ENCODE assay signal across 8 cellular contexts in the genomic region with DNA sequence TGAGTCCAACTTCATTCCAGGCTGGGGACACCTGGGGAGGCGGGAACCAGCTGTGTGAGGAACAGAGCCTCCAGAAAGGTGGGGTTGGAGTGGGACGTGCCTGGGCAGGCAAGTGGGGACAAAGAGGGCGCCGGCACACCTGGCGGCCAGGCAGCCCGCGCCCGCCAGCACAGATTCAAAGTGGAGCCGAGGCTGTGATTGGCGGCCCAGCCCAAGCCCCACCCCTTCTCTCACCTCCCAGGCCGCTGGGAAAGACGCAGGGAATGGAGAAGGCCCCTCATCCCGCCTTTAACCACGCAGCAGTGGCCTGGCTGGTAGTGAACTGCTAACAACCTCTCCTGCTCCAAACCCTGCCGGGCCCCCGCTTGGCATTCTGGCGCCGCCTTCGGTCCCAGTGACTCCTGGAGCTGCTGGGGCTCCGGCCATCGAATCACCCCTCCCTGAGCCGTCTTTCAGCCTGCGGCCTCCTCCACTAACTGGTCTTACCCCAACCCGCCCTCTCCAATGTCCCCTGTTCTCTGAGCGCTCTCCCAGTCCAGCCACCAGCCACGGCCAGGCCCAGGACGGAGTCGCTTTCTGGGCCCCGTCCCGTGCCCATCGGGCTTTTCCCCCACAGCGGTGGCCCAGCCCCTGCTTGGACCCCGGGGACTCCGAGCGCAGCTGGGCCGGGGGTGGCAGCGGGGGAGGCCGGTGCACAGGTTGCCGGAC. TPM values are rescaled to one million over a fixed set of nuclear protein-coding genes. Genes with fewer than 3 reads are reported as not detected.
DNase-seq lines count a peak whose midpoint lies in the region; ATAC-seq lines count a peak whose summit lies in the region.

No MANE protein-coding gene starts in this region.

- peak overlapping the region; percentile 72 for H3K27ac Mint-ChIP-seq in dendritic cell treated with granulocyte-macrophage colony-stimulating factor and Interleukin-4, amounts not matched to agents 40 ng/mL and 50 ng/mL, for 4 days
- peak overlapping the region in 1 of 10 donors; percentile 43 for H3K27ac Mint-ChIP-seq in naive thymus-derived CD8-positive, alpha-beta T cell

- H3K4me3 Mint-ChIP-seq in dendritic cell treated with granulocyte-macrophage colony-stimulating factor and Interleukin-4, amounts not matched to agents 40 ng/mL and 50 ng/mL, for 4 days = peak overlapping the region; percentile 66
- H3K4me3 Mint-ChIP-seq in naive thymus-derived CD8-positive, alpha-beta T cell = peak overlapping the region in 6 of 10 donors; percentile 30 to 67 (median 49)

- POLR2A ChIA-PET in naive thymus-derived CD8-positive, alpha-beta T cell (lab: Charles Lee) = interaction anchor here (0.9 to 11.2 kb wide), 3 partner anchors 23 to 34 kb away, joined by 3 to 124 read pairs (median 3); no protein-coding TSS in a partner anchor

- DNase-seq in NCI-H2107 treated with DMSO at 0.1 percent for 48 hours (lab: John Stamatoyannopoulos, UW; ENCODE audit: unreplicated experiment) = peak; percentile 48
- DNase-seq in naive thymus-derived CD8-positive, alpha-beta T cell = no peak
- DNase-seq in posterior cingulate gyrus = no peak
- no peak for DNase-seq in NCI-H446 treated with DMSO at 0.1 percent for 48 hours (lab: John Stamatoyannopoulos, UW)

- H3K4me1 Mint-ChIP-seq in dendritic cell treated with granulocyte-macrophage colony-stimulating factor and Interleukin-4, amounts not matched to agents 40 ng/mL and 50 ng/mL, for 4 days (ENCODE audit: low read depth) = peaks cover 40% of the 10 kb centered on the region
- peaks cover 5 to 27% (median 10%) of the 10 kb centered on the region in 4 donors for H3K4me1 Mint-ChIP-seq in naive thymus-derived CD8-positive, alpha-beta T cell

- H3K36me3 Mint-ChIP-seq in dendritic cell treated with granulocyte-macrophage colony-stimulating factor and Interleukin-4, amounts not matched to agents 40 ng/mL and 50 ng/mL, for 4 days (ENCODE audit: low read depth) = no peaks in the 10 kb centered on the region
- H3K36me3 Mint-ChIP-seq in naive thymus-derived CD8-positive, alpha-beta T cell = no peaks in the 10 kb centered on the region

- intact Hi-C loops in dendritic cell treated with granulocyte-macrophage colony-stimulating factor and Interleukin-4, amounts not matched to agents 40 ng/mL and 50 ng/mL, for 4 days (cut with micrococcal nuclease) = no loop called here
- intact Hi-C loops in posterior cingulate gyrus (cut with DNase I) = no loop called here

- ATAC-seq in GM19452 (IDR thresholded peaks at IDR 0.05; ENCODE audit: unreplicated experiment) = peak; percentile 10
- ATAC-seq in naive thymus-derived CD8-positive, alpha-beta T cell = no peak
- ATAC-seq in GM21786 (IDR thresholded peaks at IDR 0.05; ENCODE audit: unreplicated experiment) = no peak
- no peak for ATAC-seq in HG03135 (IDR thresholded peaks at IDR 0.05; ENCODE audit: unreplicated experiment)

- H3K9me3 Mint-ChIP-seq in dendritic cell treated with granulocyte-macrophage colony-stimulating factor and Interleukin-4, amounts not matched to agents 40 ng/mL and 50 ng/mL, for 4 days = no peaks in the 10 kb centered on the region
- no peaks in the 10 kb centered on the region for H3K9me3 Mint-ChIP-seq in naive thymus-derived CD8-positive, alpha-beta T cell

- H3K27me3 Mint-ChIP-seq in dendritic cell treated with granulocyte-macrophage colony-stimulating factor and Interleukin-4, amounts not matched to agents 40 ng/mL and 50 ng/mL, for 4 days = peaks cover 21% of the 10 kb centered on the region
- H3K27me3 Mint-ChIP-seq in naive thymus-derived CD8-positive, alpha-beta T cell = peaks cover 4 to 28% (median 26%) of the 10 kb centered on the region in 5 donors

RNA-seq across cellular contexts. Expression of a gene that starts 27.9 kb away (rescaled TPM):
- 1,000 to 10,000 TPM; 1,008 to 1,051 TPM for total RNA-seq in naive thymus-derived CD8-positive, alpha-beta T cell
- 1,000 to 10,000 TPM; 1,851 to 2,224 (median 2,052) TPM for polyA plus RNA-seq in naive thymus-derived CD8-positive, alpha-beta T cell
